30 cellular contexts compared by ENCODE assay signal in genomic region chr19:48676487-48676886, GRCh38. TPM values are rescaled to one million over a fixed set of nuclear protein-coding genes. Genes with fewer than 3 reads are reported as not detected.
"Had no signal": no experiment of that assay in that cellular context is flagged by ENCODE, and none has a peak within 500 bp of the region (broad histone marks: within the 10 kb centered on the region; RNA-seq: fewer than 3 reads in every experiment).

No MANE protein-coding gene starts in this region.

- H3K27ac ChIP-seq: heart left ventricle, lower lobe of right lung, pancreas, prostate gland, thoracic aorta, upper lobe of left lung, WERI-Rb-1 had no signal

- H3K4me3 ChIP-seq: heart left ventricle, lower lobe of right lung, pancreas, prostate gland, spleen, thoracic aorta, upper lobe of left lung had no signal

- H3K36me3 ChIP-seq: heart left ventricle, lower lobe of right lung, pancreas, prostate gland, spleen, thoracic aorta, upper lobe of left lung, WERI-Rb-1 had no signal

- H3K27me3 ChIP-seq: heart left ventricle, pancreas, spleen, upper lobe of left lung had no signal

- ATAC-seq: activated CD4-positive, CD25-positive, alpha-beta regulatory T cell treated with anti-CD3 and anti-CD28 coated beads, Interleukin-2, amount 50 U/mL, for 24 hours; heart left ventricle; left lobe of liver; lower lobe of right lung; pancreas had no signal

- FAIRE-seq: colon, pancreas had no signal

- DNase-seq: activated CD4-positive, alpha-beta T cell treated with anti-CD3 and anti-CD28 coated beads for 48 hours; activated CD4-positive, alpha-beta T cell treated with anti-CD3 and anti-CD28 coated beads, Interleukin-2, amount 50 U/mL, for 48 hours; activated CD8-positive, alpha-beta memory T cell treated with anti-CD3 and anti-CD28 coated beads for 24 hours; activated effector memory CD4-positive, alpha-beta T cell treated with Interleukin-2 at 50 U/mL for 16 hours; activated naive CD4-positive, alpha-beta T cell treated with Interleukin-2 at 50 U/mL for 16 hours; anterior cingulate cortex; effector memory CD4-positive, alpha-beta T cell; heart left ventricle; kidney glomerular epithelial cell; lower lobe of right lung; mesendoderm; naive B cell; nephron progenitor cell; pancreas; stimulated activated naive CD4-positive, alpha-beta T cell treated with Interleukin-2 at 50 U/mL for 16 hours; SW 1271; T1000; upper lobe of left lung; WERI-Rb-1 had no signal

- H3K4me1 ChIP-seq: prostate gland had no signal

- H3K9me3 ChIP-seq: heart left ventricle, lower lobe of right lung, pancreas, prostate gland, spleen, thoracic aorta, upper lobe of left lung had no signal

RNA-seq across cellular contexts. Expression of gene NTN5, which starts 3.7 kb away (rescaled TPM):
- total RNA-seq: dermis microvascular lymphatic vessel endothelial cell, epithelial cell of proximal tubule, fibroblast of villous mesenchyme had no signal

RNA-seq across cellular contexts. Expression of gene FUT2, which starts 19.3 kb away (rescaled TPM):
- total RNA-seq: dermis microvascular lymphatic vessel endothelial cell, fibroblast of villous mesenchyme, left lobe of liver, mononuclear cell had no signal
- polyA plus RNA-seq: fibroblast of lung had no signal

RNA-seq across cellular contexts. Expression of gene MAMSTR, which starts 43.0 kb away (rescaled TPM):
- total RNA-seq: thoracic aorta had no signal
